In the genomic region with DNA sequence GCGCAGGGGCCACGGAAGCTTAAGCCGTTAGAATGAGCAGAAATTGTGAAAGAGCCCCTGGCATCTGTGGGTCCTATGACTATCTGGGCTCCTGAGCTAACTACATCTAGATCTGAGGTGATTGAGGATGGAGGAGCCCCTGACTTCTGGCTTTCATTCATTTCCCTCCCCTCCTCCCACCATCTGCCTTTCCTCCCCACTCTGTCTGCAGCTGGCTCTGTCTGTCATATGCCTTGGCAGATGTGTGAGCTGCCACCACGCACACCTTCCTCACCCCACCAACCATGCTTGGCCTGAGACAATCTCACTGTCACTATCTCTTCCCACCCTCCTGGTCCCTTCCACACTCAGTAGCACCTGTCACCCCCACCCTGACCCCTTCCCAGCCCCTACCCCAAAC, we compare ENCODE assay signal across 34 cellular contexts. TPM values are rescaled to one million over a fixed set of nuclear protein-coding genes. Genes with fewer than 3 reads are reported as not detected.
"Had no signal": no experiment of that assay in that cellular context is flagged by ENCODE, and none has a peak within 500 bp of the region (broad histone marks: within the 10 kb centered on the region; RNA-seq: fewer than 3 reads in every experiment).

No MANE protein-coding gene starts in this region.

- DNase-seq: activated B cell treated with CpG ODN at 0.5 μM for 24 hours; activated CD4-positive, alpha-beta T cell treated with anti-CD3 and anti-CD28 coated beads for 36 hours; activated effector memory CD4-positive, alpha-beta T cell treated with anti-CD3 and anti-CD28 coated beads, Interleukin-2, amount 50 U/mL, for 16 hours; activated naive CD4-positive, alpha-beta T cell treated with anti-CD3 and anti-CD28 coated beads for 36 hours; activated naive CD8-positive, alpha-beta T cell treated with anti-CD3 and anti-CD28 coated beads for 36 hours; adrenal gland; body of pancreas; cerebellar nuclear complex; head of caudate nucleus; hippocampal formation; left cardiac atrium; left ventricle myocardium superior; mucosa of descending colon; spleen; stimulated activated naive CD4-positive, alpha-beta T cell treated with Interleukin-2 at 50 U/mL for 16 hours; trophoblast cell had no signal

- H3K4me3 ChIP-seq: adrenal gland, body of pancreas, cardiac muscle cell, coronary artery, gastroesophageal sphincter, mucosa of descending colon, spleen, thoracic aorta, vagina had no signal

- H3K27ac ChIP-seq: adrenal gland, body of pancreas, cardiac muscle cell, coronary artery, gastroesophageal sphincter, spleen, thoracic aorta, vagina had no signal

- ATAC-seq: activated CD4-positive, alpha-beta T cell treated with anti-CD3 and anti-CD28 coated beads for 36 hours; body of pancreas; mucosa of descending colon had no signal

- H3K9me3 ChIP-seq: adrenal gland, body of pancreas, gastroesophageal sphincter, mucosa of descending colon, spleen, thoracic aorta, vagina had no signal

- H3K9me3 Mint-ChIP-seq: activated B cell treated with CpG ODN at 0.5 μM for 24 hours; activated naive CD4-positive, alpha-beta T cell treated with anti-CD3 and anti-CD28 coated beads for 36 hours; activated naive CD8-positive, alpha-beta T cell treated with anti-CD3 and anti-CD28 coated beads for 36 hours; nephron; T-helper 2 cell treated with Interferon-gamma antibody and Interleukin-4, amounts not matched to agents 5 μg/mL and 100 μg/mL, for 36 hours had no signal

- H3K27me3 ChIP-seq: adrenal gland, body of pancreas, cardiac muscle cell, vagina had no signal

- H3K4me1 ChIP-seq: adrenal gland, body of pancreas, gastroesophageal sphincter, vagina had no signal

- H3K27ac Mint-ChIP-seq: activated B cell treated with CpG ODN at 0.5 μM for 24 hours; activated CD4-positive, alpha-beta T cell treated with anti-CD3 and anti-CD28 coated beads for 36 hours; activated naive CD4-positive, alpha-beta T cell treated with anti-CD3 and anti-CD28 coated beads for 36 hours; activated naive CD8-positive, alpha-beta T cell treated with anti-CD3 and anti-CD28 coated beads for 36 hours; nephron; T-helper 2 cell treated with Interferon-gamma antibody and Interleukin-4, amounts not matched to agents 5 μg/mL and 100 μg/mL, for 36 hours had no signal

- H3K36me3 Mint-ChIP-seq: activated naive CD8-positive, alpha-beta T cell treated with anti-CD3 and anti-CD28 coated beads for 36 hours had no signal

- H3K4me3 Mint-ChIP-seq: activated B cell treated with CpG ODN at 0.5 μM for 24 hours; activated CD4-positive, alpha-beta T cell treated with anti-CD3 and anti-CD28 coated beads for 36 hours; activated naive CD4-positive, alpha-beta T cell treated with anti-CD3 and anti-CD28 coated beads for 36 hours; activated naive CD8-positive, alpha-beta T cell treated with anti-CD3 and anti-CD28 coated beads for 36 hours; nephron; T-helper 2 cell treated with Interferon-gamma antibody and Interleukin-4, amounts not matched to agents 5 μg/mL and 100 μg/mL, for 36 hours had no signal

- H3K4me1 Mint-ChIP-seq: activated B cell treated with CpG ODN at 0.5 μM for 24 hours; activated CD4-positive, alpha-beta T cell treated with anti-CD3 and anti-CD28 coated beads for 36 hours; activated naive CD8-positive, alpha-beta T cell treated with anti-CD3 and anti-CD28 coated beads for 36 hours; nephron had no signal

- H3K36me3 ChIP-seq: adrenal gland, cardiac muscle cell, gastroesophageal sphincter, spleen, thoracic aorta, vagina had no signal

- FAIRE-seq: endothelial cell of umbilical vein, keratinocyte had no signal

RNA-seq across cellular contexts. Expression of gene CD300E, which starts 5.1 kb away (rescaled TPM):
- total RNA-seq: activated CD4-positive, alpha-beta T cell treated with anti-CD3 and anti-CD28 coated beads for 36 hours; activated naive CD4-positive, alpha-beta T cell treated with anti-CD3 and anti-CD28 coated beads for 36 hours; activated naive CD8-positive, alpha-beta T cell treated with anti-CD3 and anti-CD28 coated beads for 36 hours; body of pancreas; cardiac muscle cell; endothelial cell of umbilical vein; fibroblast of lung; fibroblast of villous mesenchyme; lung microvascular endothelial cell had no signal
- polyA plus RNA-seq: cardiac muscle cell, endothelial cell of umbilical vein, fibroblast of lung, keratinocyte had no signal

RNA-seq across cellular contexts. Expression of gene CD300LD, which starts 26.4 kb away (rescaled TPM):
- total RNA-seq: activated B cell treated with CpG ODN at 0.5 μM for 24 hours; activated naive CD4-positive, alpha-beta T cell treated with anti-CD3 and anti-CD28 coated beads for 36 hours; activated naive CD8-positive, alpha-beta T cell treated with anti-CD3 and anti-CD28 coated beads for 36 hours; adrenal gland; aorta; body of pancreas; cardiac muscle cell; endothelial cell of umbilical vein; fibroblast of lung; fibroblast of villous mesenchyme; gastroesophageal sphincter; left cardiac atrium; left ventricle myocardium superior; lung microvascular endothelial cell; mesenteric fat pad; mucosa of descending colon; osteoblast; right cardiac atrium; subcutaneous adipose tissue; thoracic aorta; vagina had no signal
- polyA plus RNA-seq: adrenal gland, cardiac muscle cell, endothelial cell of umbilical vein, esophagus, fibroblast of lung, keratinocyte, right cardiac atrium had no signal

RNA-seq across cellular contexts. Expression of gene CD300H, which starts 51.1 kb away (rescaled TPM):
- total RNA-seq: activated B cell treated with CpG ODN at 0.5 μM for 24 hours; activated CD4-positive, alpha-beta T cell treated with anti-CD3 and anti-CD28 coated beads for 36 hours; activated naive CD4-positive, alpha-beta T cell treated with anti-CD3 and anti-CD28 coated beads for 36 hours; activated naive CD8-positive, alpha-beta T cell treated with anti-CD3 and anti-CD28 coated beads for 36 hours; adrenal gland; aorta; body of pancreas; cardiac muscle cell; endothelial cell of umbilical vein; fibroblast of lung; fibroblast of villous mesenchyme; gastroesophageal sphincter; left cardiac atrium; left ventricle myocardium superior; lung microvascular endothelial cell; mesenteric fat pad; mucosa of descending colon; osteoblast; right cardiac atrium; subcutaneous adipose tissue; thoracic aorta; vagina had no signal
- polyA plus RNA-seq: adrenal gland, aorta, cardiac muscle cell, endothelial cell of umbilical vein, esophagus, fibroblast of lung, keratinocyte, right cardiac atrium had no signal
